Comparison of ENCODE assay signal across 21 cellular contexts in genomic region chr10:49417311-49418052, GRCh38. TPM values are rescaled to one million over a fixed set of nuclear protein-coding genes. Genes with fewer than 3 reads are reported as not detected.
"Had no signal": no experiment of that assay in that cellular context is flagged by ENCODE, and none has a peak within 500 bp of the region (broad histone marks: within the 10 kb centered on the region; RNA-seq: fewer than 3 reads in every experiment).

No MANE protein-coding gene starts in this region.

- H3K27me3 ChIP-seq: heart left ventricle, thyroid gland had no signal

- H3K4me1 Mint-ChIP-seq: brain; naive thymus-derived CD4-positive, alpha-beta T cell had no signal

- H3K27ac Mint-ChIP-seq: brain, progenitor cell of endocrine pancreas had no signal

- H3K4me3 ChIP-seq: heart left ventricle, lower lobe of right lung, thyroid gland had no signal

- DNase-seq: activated naive CD4-positive, alpha-beta T cell treated with Interleukin-2 at 50 U/mL for 16 hours; activated T-cell treated with anti-CD3 and anti-CD28 coated beads, Interleukin-2, amount 50 U/mL, for 1 hour; anterior cingulate cortex; heart left ventricle; lower lobe of right lung; mesendoderm; naive thymus-derived CD4-positive, alpha-beta T cell; retina; stimulated activated CD4-positive, alpha-beta T cell treated with anti-CD3 and anti-CD28 coated beads, Interleukin-4, amount 100 ng/mL, for 1 hour; stimulated activated naive CD4-positive, alpha-beta T cell treated with Interleukin-2 at 50 U/mL for 16 hours; substantia nigra; thyroid gland had no signal

- H3K36me3 ChIP-seq: heart left ventricle, lower lobe of right lung, thyroid gland had no signal

- H3K4me1 ChIP-seq: heart left ventricle, lower lobe of right lung had no signal

- H3K27ac ChIP-seq: heart left ventricle, lower lobe of right lung, thyroid gland had no signal

- H3K36me3 Mint-ChIP-seq: brain; naive thymus-derived CD4-positive, alpha-beta T cell had no signal

- H3K9me3 ChIP-seq: heart left ventricle, lower lobe of right lung, thyroid gland had no signal

- ATAC-seq: left lobe of liver; naive thymus-derived CD4-positive, alpha-beta T cell had no signal

- H3K4me3 Mint-ChIP-seq: brain; naive thymus-derived CD4-positive, alpha-beta T cell had no signal

RNA-seq across cellular contexts. Expression of gene DRGX, which starts 21.6 kb away (rescaled TPM):
- total RNA-seq: cardiac septum; chondrocyte; fibroblast of villous mesenchyme; heart left ventricle; kidney epithelial cell; left lobe of liver; lower lobe of right lung; naive thymus-derived CD4-positive, alpha-beta T cell; osteocyte; progenitor cell of endocrine pancreas; T-helper 2 cell treated with Interferon-gamma antibody and Interleukin-4, amounts not matched to agents 100 ng/mL and 5 ng/mL, for 36 hours; thyroid gland had no signal
- polyA plus RNA-seq: heart left ventricle; naive thymus-derived CD4-positive, alpha-beta T cell had no signal
